ENCODE assay signal across 4 cellular contexts in the genomic region with DNA sequence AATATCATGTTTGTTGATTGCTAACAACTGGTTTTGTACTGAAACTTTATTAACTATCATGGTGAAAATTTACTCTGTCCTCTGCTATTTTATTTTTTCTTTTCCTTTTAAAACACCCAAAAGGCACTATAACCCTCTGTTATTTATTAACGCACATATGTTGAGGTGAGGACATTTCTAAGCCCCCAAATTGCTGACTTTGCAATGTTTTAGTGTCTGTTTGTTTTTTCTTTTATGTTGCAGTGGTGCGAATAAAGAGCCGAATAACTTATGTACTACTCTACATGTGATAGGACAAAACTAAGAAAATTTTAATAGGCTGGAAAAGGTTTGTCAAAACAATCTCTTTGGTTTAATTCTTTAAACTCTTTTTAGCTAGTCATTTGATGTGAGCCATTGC.
A peak's percentile ranks its signal among the peaks of the same experiment; 100 is the strongest.
TF ChIP-seq lines count a peak whose summit lies in the region.

No MANE protein-coding gene starts in this region.

TF ChIP-seq in SK-N-SH, 30 proteins besides CTCF, POLR2A, EP300 and RAD21:
- TF ChIP-seq CHD2 (IDR thresholded peaks at IDR 0.05; ENCODE audit: low read length, partially characterized antibody) (no peak), TAF1 (IDR thresholded peaks at IDR 0.05; ENCODE audit: borderline replicate concordance, low read depth, low read length) (no peak), RXRA (IDR thresholded peaks at IDR 0.05; ENCODE audit: borderline replicate concordance, low read depth) (no peak), USF1 (IDR thresholded peaks at IDR 0.05; ENCODE audit: borderline replicate concordance, low read depth) (no peak), MAX (IDR thresholded peaks at IDR 0.05; ENCODE audit: low read depth) (no peak), IRF3 (IDR thresholded peaks at IDR 0.05; ENCODE audit: low read depth, low read length) (no peak)
- TF ChIP-seq, protein P1, sequence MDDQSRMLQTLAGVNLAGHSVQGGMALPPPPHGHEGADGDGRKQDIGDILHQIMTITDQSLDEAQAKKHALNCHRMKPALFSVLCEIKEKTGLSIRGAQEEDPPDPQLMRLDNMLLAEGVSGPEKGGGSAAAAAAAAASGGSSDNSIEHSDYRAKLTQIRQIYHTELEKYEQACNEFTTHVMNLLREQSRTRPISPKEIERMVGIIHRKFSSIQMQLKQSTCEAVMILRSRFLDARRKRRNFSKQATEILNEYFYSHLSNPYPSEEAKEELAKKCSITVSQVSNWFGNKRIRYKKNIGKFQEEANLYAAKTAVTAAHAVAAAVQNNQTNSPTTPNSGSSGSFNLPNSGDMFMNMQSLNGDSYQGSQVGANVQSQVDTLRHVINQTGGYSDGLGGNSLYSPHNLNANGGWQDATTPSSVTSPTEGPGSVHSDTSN (IDR thresholded peaks at IDR 0.05), result no peak

TF ChIP-seq in SK-N-SH treated with all-trans-retinoic acid at 6 μM for 48 hours, 23 proteins besides CTCF, POLR2A, EP300 and RAD21:
- TF ChIP-seq RARB (CRISPR knock-in tag; IDR thresholded peaks at IDR 0.05), result no peak
- TF ChIP-seq POU6F1 (CRISPR knock-in tag; IDR thresholded peaks at IDR 0.05; ENCODE audit: borderline replicate concordance, low read depth), result no peak
- no peak for TF ChIP-seq TCF4 (CRISPR knock-in tag; IDR thresholded peaks at IDR 0.05; ENCODE audit: borderline replicate concordance)
- TF ChIP-seq ZFP30 (CRISPR knock-in tag; IDR thresholded peaks at IDR 0.05), result no peak
- no peak for TF ChIP-seq ESRRG (CRISPR knock-in tag; IDR thresholded peaks at IDR 0.05)
- no peak for TF ChIP-seq ZNF565 (CRISPR knock-in tag; conservative IDR thresholded peaks at IDR 0.05; ENCODE audit: low read depth)
- no peak for TF ChIP-seq CSDC2 (CRISPR knock-in tag; IDR thresholded peaks at IDR 0.05)
- TF ChIP-seq ZC3H10 (CRISPR knock-in tag; IDR thresholded peaks at IDR 0.05), result no peak
- TF ChIP-seq SNAI2 (CRISPR knock-in tag; IDR thresholded peaks at IDR 0.05), result no peak
- TF ChIP-seq, protein P2, sequence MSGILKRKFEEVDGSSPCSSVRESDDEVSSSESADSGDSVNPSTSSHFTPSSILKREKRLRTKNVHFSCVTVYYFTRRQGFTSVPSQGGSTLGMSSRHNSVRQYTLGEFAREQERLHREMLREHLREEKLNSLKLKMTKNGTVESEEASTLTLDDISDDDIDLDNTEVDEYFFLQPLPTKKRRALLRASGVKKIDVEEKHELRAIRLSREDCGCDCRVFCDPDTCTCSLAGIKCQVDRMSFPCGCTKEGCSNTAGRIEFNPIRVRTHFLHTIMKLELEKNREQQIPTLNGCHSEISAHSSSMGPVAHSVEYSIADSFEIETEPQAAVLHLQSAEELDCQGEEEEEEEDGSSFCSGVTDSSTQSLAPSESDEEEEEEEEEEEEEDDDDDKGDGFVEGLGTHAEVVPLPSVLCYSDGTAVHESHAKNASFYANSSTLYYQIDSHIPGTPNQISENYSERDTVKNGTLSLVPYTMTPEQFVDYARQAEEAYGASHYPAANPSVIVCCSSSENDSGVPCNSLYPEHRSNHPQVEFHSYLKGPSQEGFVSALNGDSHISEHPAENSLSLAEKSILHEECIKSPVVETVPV (CRISPR knock-in tag; IDR thresholded peaks at IDR 0.05), result no peak

TF ChIP-seq in A549, 52 proteins besides CTCF, POLR2A, EP300 and RAD21:
- TF ChIP-seq SREBF2 (IDR thresholded peaks at IDR 0.05) (no peak), MAFK (IDR thresholded peaks at IDR 0.05; ENCODE audit: partially characterized antibody) (peak; percentile 91)

TF ChIP-seq in K562, 482 proteins besides CTCF, POLR2A, EP300 and RAD21:
- TF ChIP-seq, protein P3, sequence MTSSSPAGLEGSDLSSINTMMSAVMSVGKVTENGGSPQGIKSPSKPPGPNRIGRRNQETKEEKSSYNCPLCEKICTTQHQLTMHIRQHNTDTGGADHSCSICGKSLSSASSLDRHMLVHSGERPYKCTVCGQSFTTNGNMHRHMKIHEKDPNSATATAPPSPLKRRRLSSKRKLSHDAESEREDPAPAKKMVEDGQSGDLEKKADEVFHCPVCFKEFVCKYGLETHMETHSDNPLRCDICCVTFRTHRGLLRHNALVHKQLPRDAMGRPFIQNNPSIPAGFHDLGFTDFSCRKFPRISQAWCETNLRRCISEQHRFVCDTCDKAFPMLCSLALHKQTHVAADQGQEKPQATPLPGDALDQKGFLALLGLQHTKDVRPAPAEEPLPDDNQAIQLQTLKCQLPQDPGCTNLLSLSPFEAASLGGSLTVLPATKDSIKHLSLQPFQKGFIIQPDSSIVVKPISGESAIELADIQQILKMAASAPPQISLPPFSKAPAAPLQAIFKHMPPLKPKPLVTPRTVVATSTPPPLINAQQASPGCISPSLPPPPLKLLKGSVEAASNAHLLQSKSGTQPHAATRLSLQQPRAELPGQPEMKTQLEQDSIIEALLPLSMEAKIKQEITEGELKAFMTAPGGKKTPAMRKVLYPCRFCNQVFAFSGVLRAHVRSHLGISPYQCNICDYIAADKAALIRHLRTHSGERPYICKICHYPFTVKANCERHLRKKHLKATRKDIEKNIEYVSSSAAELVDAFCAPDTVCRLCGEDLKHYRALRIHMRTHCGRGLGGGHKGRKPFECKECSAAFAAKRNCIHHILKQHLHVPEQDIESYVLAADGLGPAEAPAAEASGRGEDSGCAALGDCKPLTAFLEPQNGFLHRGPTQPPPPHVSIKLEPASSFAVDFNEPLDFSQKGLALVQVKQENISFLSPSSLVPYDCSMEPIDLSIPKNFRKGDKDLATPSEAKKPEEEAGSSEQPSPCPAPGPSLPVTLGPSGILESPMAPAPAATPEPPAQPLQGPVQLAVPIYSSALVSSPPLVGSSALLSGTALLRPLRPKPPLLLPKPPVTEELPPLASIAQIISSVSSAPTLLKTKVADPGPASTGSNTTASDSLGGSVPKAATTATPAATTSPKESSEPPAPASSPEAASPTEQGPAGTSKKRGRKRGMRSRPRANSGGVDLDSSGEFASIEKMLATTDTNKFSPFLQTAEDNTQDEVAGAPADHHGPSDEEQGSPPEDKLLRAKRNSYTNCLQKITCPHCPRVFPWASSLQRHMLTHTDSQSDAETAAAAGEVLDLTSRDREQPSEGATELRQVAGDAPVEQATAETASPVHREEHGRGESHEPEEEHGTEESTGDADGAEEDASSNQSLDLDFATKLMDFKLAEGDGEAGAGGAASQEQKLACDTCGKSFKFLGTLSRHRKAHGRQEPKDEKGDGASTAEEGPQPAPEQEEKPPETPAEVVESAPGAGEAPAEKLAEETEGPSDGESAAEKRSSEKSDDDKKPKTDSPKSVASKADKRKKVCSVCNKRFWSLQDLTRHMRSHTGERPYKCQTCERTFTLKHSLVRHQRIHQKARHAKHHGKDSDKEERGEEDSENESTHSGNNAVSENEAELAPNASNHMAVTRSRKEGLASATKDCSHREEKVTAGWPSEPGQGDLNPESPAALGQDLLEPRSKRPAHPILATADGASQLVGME (CRISPR knock-in tag; IDR thresholded peaks at IDR 0.05), result no peak
- peak; percentile 77 for TF ChIP-seq MAFF (IDR thresholded peaks at IDR 0.05; ENCODE audit: low read length)
- TF ChIP-seq NONO (IDR thresholded peaks at IDR 0.05; ENCODE audit: low read depth in 2 of 2, low read length in 1 of 2), result no peak
- peak; percentile 24; the same call in 1 of the 2 replicates for TF ChIP-seq C11orf30 (IDR thresholded peaks at IDR 0.05; ENCODE audit: low read depth)
- TF ChIP-seq ATF4 (CRISPR knock-in tag; IDR thresholded peaks at IDR 0.05), result no peak
- no peak for TF ChIP-seq HIVEP1 (CRISPR knock-in tag; IDR thresholded peaks at IDR 0.05)
- peak; percentile 69 for TF ChIP-seq ZNF316 (IDR thresholded peaks at IDR 0.05)
- peak; percentile 42; the same call in 1 of the 2 replicates for TF ChIP-seq MAFG (tag; conservative IDR thresholded peaks at IDR 0.05)
- peak; percentile 69 for TF ChIP-seq MAFK (IDR thresholded peaks at IDR 0.05; ENCODE audit: low read length)
